In the genomic region with DNA sequence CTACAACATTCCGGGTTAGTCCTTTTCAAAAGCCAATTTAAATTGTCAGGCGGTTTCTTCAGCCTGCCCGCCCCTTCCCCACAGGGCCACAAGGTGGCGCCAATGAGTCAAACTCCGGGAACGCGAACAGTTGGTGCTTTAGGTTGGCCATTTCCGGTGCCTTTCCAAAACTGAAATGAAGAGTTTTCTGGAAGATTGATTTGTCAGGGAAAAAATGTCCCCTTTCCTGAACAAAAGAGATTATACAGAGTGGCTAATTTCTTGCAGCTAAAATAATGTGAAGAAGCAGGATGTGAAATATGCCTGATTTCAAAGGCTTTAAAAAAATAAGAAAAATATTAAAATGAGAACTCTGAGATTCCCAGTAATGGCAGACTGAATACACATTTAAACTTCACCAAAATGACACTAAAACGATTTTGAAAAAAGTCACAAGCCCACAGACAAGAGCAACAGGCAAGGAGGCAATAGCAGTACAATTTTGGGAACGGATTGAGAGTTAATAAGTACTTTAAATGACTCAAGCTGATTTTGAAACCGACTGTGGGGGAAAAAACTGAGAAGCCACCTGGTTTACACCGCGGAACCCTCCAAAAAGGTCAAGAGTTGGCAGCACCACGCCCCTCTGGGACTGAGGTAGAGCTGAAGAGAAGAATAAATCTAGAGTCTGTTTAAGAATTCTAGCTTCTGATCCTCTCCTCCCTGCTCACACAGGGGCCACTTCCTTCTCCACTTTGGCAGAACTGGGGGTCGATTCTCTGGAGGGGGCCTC, we compare ENCODE assay signal across 8 cellular contexts. TPM values are rescaled to one million over a fixed set of nuclear protein-coding genes. Genes with fewer than 3 reads are reported as not detected.
DNase-seq lines count a peak whose midpoint lies in the region; ATAC-seq lines count a peak whose summit lies in the region.

No MANE protein-coding gene starts in this region.

- DNase-seq in AG08395 (ENCODE audit: low spot score) (peak; percentile 90), NCI-H748 treated with DMSO at 0.1 percent for 48 hours (lab: John Stamatoyannopoulos, UW) (peak; percentile 54), midbrain (lab: John Stamatoyannopoulos, UW) (peak; percentile 72)
- peak; percentile 86 for DNase-seq in activated CD4-positive, alpha-beta memory T cell treated with anti-CD3 and anti-CD28 coated beads for 36 hours
- peak; percentile 57 for DNase-seq in effector CD8-positive, alpha-beta T cell (lab: John Stamatoyannopoulos, UW)
- DNase-seq in stimulated activated CD8-positive, alpha-beta memory T cell treated with anti-CD3 and anti-CD28 coated beads, Interleukin-4, amount 100 ng/mL, for 24 hours (ENCODE audit: low read depth) = peak; percentile 62

- no peaks in the 10 kb centered on the region for H3K36me3 Mint-ChIP-seq in activated CD4-positive, alpha-beta memory T cell treated with anti-CD3 and anti-CD28 coated beads for 36 hours

- H3K27me3 Mint-ChIP-seq in activated CD4-positive, alpha-beta memory T cell treated with anti-CD3 and anti-CD28 coated beads for 36 hours = no peaks in the 10 kb centered on the region

- ATAC-seq in GM18870 (IDR thresholded peaks at IDR 0.05; ENCODE audit: unreplicated experiment) (peak; percentile 80), HG03175 (IDR thresholded peaks at IDR 0.05; ENCODE audit: unreplicated experiment) (peak; percentile 92)

- H3K9me3 Mint-ChIP-seq in activated CD4-positive, alpha-beta memory T cell treated with anti-CD3 and anti-CD28 coated beads for 36 hours = no peaks in the 10 kb centered on the region

- CTCF ChIA-PET in activated CD4-positive, alpha-beta memory T cell treated with anti-CD3 and anti-CD28 coated beads for 36 hours (lab: Charles Lee) = interaction anchor here (0.6 to 7.4 kb wide), 13 partner anchors 10 to 1710 kb away, joined by 3 to 114 read pairs (median 4); no protein-coding TSS in a partner anchor

- no peak overlapping the region for H3K4me3 Mint-ChIP-seq in activated CD4-positive, alpha-beta memory T cell treated with anti-CD3 and anti-CD28 coated beads for 36 hours

- POLR2A ChIA-PET in activated CD4-positive, alpha-beta memory T cell treated with anti-CD3 and anti-CD28 coated beads for 36 hours (lab: Charles Lee) = no interaction called here

- no peak overlapping the region for H3K27ac Mint-ChIP-seq in activated CD4-positive, alpha-beta memory T cell treated with anti-CD3 and anti-CD28 coated beads for 36 hours

- H3K4me1 Mint-ChIP-seq in activated CD4-positive, alpha-beta memory T cell treated with anti-CD3 and anti-CD28 coated beads for 36 hours (ENCODE audit: low read depth) = peaks cover 15% of the 10 kb centered on the region

- intact Hi-C loops in activated CD4-positive, alpha-beta memory T cell treated with anti-CD3 and anti-CD28 coated beads for 36 hours (cut with micrococcal nuclease) = loop anchor here (1.0 to 5.0 kb wide), 4 partner anchors 22 to 267 kb away; no protein-coding TSS in a partner anchor

RNA-seq across cellular contexts. Expression of a gene that starts 45.7 kb away (rescaled TPM):
- not detected for total RNA-seq in activated CD4-positive, alpha-beta memory T cell treated with anti-CD3 and anti-CD28 coated beads for 36 hours

Comparison
In these comparisons a context has a peak if more than half of its experiments do, and no peak if none do; other contexts are left out.
1. Peak in every context shown above with its lines: DNase-seq and ATAC-seq.